ENCODE assay signal across 8 cellular contexts in genomic region chr1:32962248-32962896, GRCh38. TPM values are rescaled to one million over a fixed set of nuclear protein-coding genes. Genes with fewer than 3 reads are reported as not detected.
DNase-seq lines count a peak whose midpoint lies in the region; ATAC-seq, FAIRE-seq and TF ChIP-seq lines count a peak whose summit lies in the region.

No MANE protein-coding gene starts in this region.

- DNase-seq in A673 (ENCODE audit: low spot score) = no peak
- DNase-seq in GM19239 (ENCODE audit: insufficient read length, low spot score) = peak; percentile 60
- no peak for DNase-seq in fibroblast of pulmonary artery (ENCODE audit: low read depth)
- DNase-seq in skeletal muscle cell (ENCODE audit: low read depth) = no peak
- DNase-seq in foreskin melanocyte = no peak
- DNase-seq in NCI-H2227 (lab: John Stamatoyannopoulos, UW; ENCODE audit: unreplicated experiment) = no peak

- H3K27ac ChIP-seq in A673 (ENCODE audit: low read depth, low read length, poor library complexity, severe bottlenecking) = no peak overlapping the region

- POLR2A ChIA-PET in A673 (lab: Charles Lee; ENCODE audit: low non-redundant PET) = interaction anchor here (0.6 kb wide), 1 partner anchor 284 kb away, joined by 3 read pairs; no protein-coding TSS in a partner anchor

- 0 out of 2 replicates have a peak, but pooled peaks have one; percentile 1 for TF ChIP-seq POLR2A in Raji (IDR thresholded peaks at IDR 0.05; ENCODE audit: insufficient read depth, low read depth, low read length)

- H3K9me3 ChIP-seq in A673 (ENCODE audit: low read depth, low read length, poor library complexity, severe bottlenecking) = no peaks in the 10 kb centered on the region

- ATAC-seq in HG03039 (IDR thresholded peaks at IDR 0.05; ENCODE audit: unreplicated experiment) = no peak

- H3K27me3 ChIP-seq in A673 (replicated peaks; ENCODE audit: insufficient read depth, low read depth, low read length, poor library complexity) = no peaks in the 10 kb centered on the region

- intact Hi-C loops in A673 (cut with micrococcal nuclease; ENCODE audit: unreplicated experiment) = no loop called here

- H3K4me3 ChIP-seq in A673 (ENCODE audit: low read depth, low read length, poor library complexity, severe bottlenecking) (peak overlapping the region; percentile 93), fibroblast of pulmonary artery (replicated peaks; ENCODE audit: low read depth, low read length) (peak overlapping the region; percentile 79), skeletal muscle cell (ENCODE audit: low read depth, low read length) (peak overlapping the region; percentile 77)

- BruUV-seq in A673 (replicated peaks; lab: Mats Ljungman, UMichigan) = no TSS peak

- peak; percentile 82 for FAIRE-seq in GM19239 (lab: Jason Lieb, UNC)

- no peak for TF ChIP-seq CTCF in A673 (conservative IDR thresholded peaks at IDR 0.05; ENCODE audit: low read depth, low read length)
- TF ChIP-seq CTCF in fibroblast of pulmonary artery (IDR thresholded peaks at IDR 0.05; ENCODE audit: low read length, missing control alignments) = no peak

- CTCF ChIA-PET in A673 (lab: Charles Lee) = no interaction called here

- H3K36me3 ChIP-seq in A673 (ENCODE audit: insufficient read depth, low read length, poor library complexity, severe bottlenecking) = no peaks in the 10 kb centered on the region

- H3K4me1 ChIP-seq in A673 (ENCODE audit: insufficient read depth, low read length, poor library complexity, severe bottlenecking) = peaks cover 10% of the 10 kb centered on the region

RNA-seq across cellular contexts. Expression of gene RNF19B, which starts 2.2 kb away (rescaled TPM):
- 14.3 and 14.5 TPM in 2 replicates for total RNA-seq in A673 (2021)
